Comparison of ENCODE assay signal across 14 cellular contexts in the genomic region with DNA sequence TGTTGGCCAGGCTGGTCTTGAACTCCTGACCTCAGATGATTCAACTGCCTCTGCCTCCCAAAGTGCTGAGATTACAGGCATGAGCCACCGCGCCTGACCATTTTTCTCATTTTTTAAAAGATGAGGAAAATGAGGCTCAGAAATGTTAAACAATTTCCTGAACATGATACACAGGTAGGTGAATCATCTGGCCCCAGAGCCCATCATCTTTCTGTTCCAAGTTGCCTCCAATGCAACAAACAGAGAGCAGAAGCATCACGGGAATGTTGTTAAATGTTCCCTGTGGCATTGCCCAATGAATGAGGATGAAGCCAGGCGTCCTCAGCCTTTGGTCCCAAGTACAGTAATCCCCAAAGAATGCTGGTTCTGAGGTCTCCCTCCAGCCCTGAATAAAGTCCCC. TPM values are rescaled to one million over a fixed set of nuclear protein-coding genes. Genes with fewer than 3 reads are reported as not detected.
DNase-seq lines count a peak whose midpoint lies in the region; ATAC-seq lines count a peak whose summit lies in the region.
"Had no signal": no experiment of that assay in that cellular context is flagged by ENCODE, and none has a peak within 500 bp of the region (broad histone marks: within the 10 kb centered on the region; RNA-seq: fewer than 3 reads in every experiment).

No MANE protein-coding gene starts in this region.

- no peaks in the 10 kb centered on the region for H3K9me2 ChIP-seq in GM23248 (ENCODE audit: insufficient read depth)

- 1 to 3% methylated on average over 4 of the region's 4 CpGs for WGBS in GM23248 (ENCODE audit: low coverage in 1 of 2, low lambda C conversion rate in 2 of 2, missing lambda C conversion rate in 2 of 2), 2 experiments

- H3K4me2 ChIP-seq in GM23248 (ENCODE audit: unreplicated experiment): peak overlapping the region; percentile 71
- H3K4me2 ChIP-seq in skeletal muscle satellite cell (ENCODE audit: low read length): peak overlapping the region; percentile 48

- ATAC-seq in HG03521 (IDR thresholded peaks at IDR 0.05; ENCODE audit: unreplicated experiment): no peak

- H3K4me3 ChIP-seq in GM23248: no peak overlapping the region; the same call in 1 of the 2 replicates
- no peak overlapping the region for H3K4me3 ChIP-seq in SJSA1
- H3K4me3 ChIP-seq in skeletal muscle satellite cell (ENCODE audit: low read length): no peak overlapping the region
- H3K4me3 ChIP-seq: left ventricle myocardium inferior had no signal

- no peak overlapping the region for H2AFZ ChIP-seq in GM23248

- no peaks in the 10 kb centered on the region for H4K20me1 ChIP-seq in GM23248 (ENCODE audit: insufficient read depth)

- H3K4me1 ChIP-seq in GM23248 (ENCODE audit: insufficient read depth) (peaks cover 23% of the 10 kb centered on the region), SJSA1 (replicated peaks) (peaks cover 40% of the 10 kb centered on the region), skeletal muscle satellite cell (ENCODE audit: control insufficient read depth, insufficient read depth, low read length) (peaks cover 26% of the 10 kb centered on the region)
- H3K4me1 ChIP-seq: left ventricle myocardium inferior had no signal

- H3K79me2 ChIP-seq in GM23248 (ENCODE audit: insufficient read depth): no peaks in the 10 kb centered on the region

- peak overlapping the region; percentile 97 for H3K27ac ChIP-seq in GM23248
- peak overlapping the region; percentile 98 for H3K27ac ChIP-seq in SJSA1
- H3K27ac ChIP-seq: left ventricle myocardium inferior had no signal

- H3K36me3 ChIP-seq in GM23248 (ENCODE audit: low read depth): no peaks in the 10 kb centered on the region
- no peaks in the 10 kb centered on the region for H3K36me3 ChIP-seq in SJSA1
- no peaks in the 10 kb centered on the region for H3K36me3 ChIP-seq in skeletal muscle satellite cell (ENCODE audit: insufficient read depth, low read length)
- H3K36me3 ChIP-seq: left ventricle myocardium inferior had no signal

- in situ Hi-C loops in GM23248 (cut with MboI): no loop called here

- DNase-seq in GM23248: peak; percentile 95
- peak; percentile 88 to 91 for DNase-seq in SJSA1 (ENCODE audit: low read depth in 1 of 2, low spot score in 2 of 2)
- peak; percentile 91 for DNase-seq in fibroblast of peridontal ligament (ENCODE audit: extremely low read depth)
- no peak for DNase-seq in iPS-NIHi11 (ENCODE audit: low spot score)
- DNase-seq in NCI-H2029 treated with DMSO at 0.1 percent for 48 hours (lab: John Stamatoyannopoulos, UW): no peak
- DNase-seq: activated CD4-positive, CD25-positive, alpha-beta regulatory T cell; activated naive CD8-positive, alpha-beta T cell treated with anti-CD3 and anti-CD28 coated beads, Interleukin-2, amount 10 ng/mL, durations not matched to agents 7 days and 5 days; activated T-cell treated with anti-CD3 and anti-CD28 coated beads for 4 hours; Calu3; dermis blood vessel endothelial cell; left ventricle myocardium inferior; substantia nigra had no signal

- peaks cover 19% of the 10 kb centered on the region for H3F3A ChIP-seq in GM23248 (ENCODE audit: insufficient read depth)

- no peaks in the 10 kb centered on the region for H3K9me3 ChIP-seq in GM23248 (ENCODE audit: low read depth)
- H3K9me3 ChIP-seq in SJSA1 (replicated peaks): no peaks in the 10 kb centered on the region
- H3K9me3 ChIP-seq in skeletal muscle satellite cell (replicated peaks; ENCODE audit: low read length): no peaks in the 10 kb centered on the region
- H3K9me3 ChIP-seq: left ventricle myocardium inferior had no signal

- H3K27me3 ChIP-seq in GM23248 (replicated peaks; ENCODE audit: insufficient read depth) (no peaks in the 10 kb centered on the region), SJSA1 (replicated peaks) (no peaks in the 10 kb centered on the region), skeletal muscle satellite cell (ENCODE audit: control insufficient read depth, insufficient read depth, low read length) (no peaks in the 10 kb centered on the region)

- peak overlapping the region; percentile 74 for H3K9ac ChIP-seq in GM23248
- H3K9ac ChIP-seq in skeletal muscle satellite cell (ENCODE audit: low read depth, low read length): peak overlapping the region; percentile 78

RNA-seq across cellular contexts. Expression of a gene that starts 31.3 kb away (rescaled TPM):
- 1,082 and 1,164 TPM in 2 replicates for total RNA-seq in GM23248 (2014; rRNA removed; shearing (Covaris generic))
- polyA plus RNA-seq in GM23248 (2016; fragmentation: Nextera tagmentation; extraction: Ambion mirVana): 1,730 and 1,770 TPM in 2 replicates
- total RNA-seq in SJSA1 (2014; rRNA removed; shearing (Covaris generic)): 1,014 and 1,022 TPM in 2 replicates
- total RNA-seq in skeletal muscle satellite cell (2012; rRNA removed): 1,097 and 1,175 TPM in 2 replicates

RNA-seq across cellular contexts. Expression of a gene that starts 36.9 kb away (rescaled TPM):
- 3.4 and 3.5 TPM in 2 replicates for total RNA-seq in GM23248 (2014; rRNA removed; shearing (Covaris generic))
- polyA plus RNA-seq in GM23248 (2016; fragmentation: Nextera tagmentation; extraction: Ambion mirVana): 1.4 TPM in 2 replicates
- total RNA-seq in SJSA1 (2014; rRNA removed; shearing (Covaris generic)): 0.26 TPM in 1 of 2 replicates, not detected in the other
- not detected in 2 replicates for total RNA-seq in skeletal muscle satellite cell (2012; rRNA removed)
- total RNA-seq: activated naive CD8-positive, alpha-beta T cell treated with anti-CD3 and anti-CD28 coated beads, Interleukin-2, amount 10 ng/mL, durations not matched to agents 7 days and 5 days; Calu3; left ventricle myocardium inferior had no signal

Comparison
In these comparisons a context has a peak if more than half of its experiments do, and no peak if none do; other contexts are left out.
1. DNase-seq: peak in GM23248 (single experiment), SJSA1 (2 of 2) and fibroblast of peridontal ligament (single experiment); none in iPS-NIHi11 (single experiment) and NCI-H2029 treated with DMSO at 0.1 percent for 48 hours (single experiment).